1 cellular context compared by ENCODE assay signal in genomic region chr5:473344-474192, GRCh38.
TF ChIP-seq lines count a peak whose summit lies in the region.

No MANE protein-coding gene starts in this region.

TF ChIP-seq in GM12878, 131 proteins besides CTCF, POLR2A, EP300 and RAD21:
- TF ChIP-seq SUPT20H (IDR thresholded peaks at IDR 0.05; ENCODE audit: borderline replicate concordance, control insufficient read depth, low read depth, low read length) (no peak), MYB (IDR thresholded peaks at IDR 0.05; ENCODE audit: borderline replicate concordance, low read depth, low read length) (no peak), ZNF207 (IDR thresholded peaks at IDR 0.05; ENCODE audit: borderline replicate concordance) (no peak), LARP7 (IDR thresholded peaks at IDR 0.05) (peak; percentile 69), IKZF1 (conservative IDR thresholded peaks at IDR 0.05) (0 out of 2 replicates have a peak, but pooled peaks have one; percentile 31), ZNF384 (IDR thresholded peaks at IDR 0.05; ENCODE audit: borderline replicate concordance, low read depth, low read length) (no peak), NR2F1 (conservative IDR thresholded peaks at IDR 0.05) (peak; percentile 71), REST (IDR thresholded peaks at IDR 0.05; ENCODE audit: low read depth, low read length) (no peak), SMC3 (IDR thresholded peaks at IDR 0.05; ENCODE audit: borderline replicate concordance, low read length) (peak; percentile 2; the same call in 1 of the 2 replicates), MEF2B (IDR thresholded peaks at IDR 0.05; ENCODE audit: partially characterized antibody, poor library complexity, severe bottlenecking) (peak; percentile 60), SMARCA5 (IDR thresholded peaks at IDR 0.05) (0 out of 2 replicates have a peak, but pooled peaks have one; percentile 17), ELK1 (IDR thresholded peaks at IDR 0.05; ENCODE audit: low read depth, low read length) (no peak), HDAC6 (IDR thresholded peaks at IDR 0.05; ENCODE audit: unreplicated experiment) (peak; percentile 52), BACH1 (IDR thresholded peaks at IDR 0.05; ENCODE audit: borderline replicate concordance) (peak; percentile 70)
- TF ChIP-seq, protein P1, sequence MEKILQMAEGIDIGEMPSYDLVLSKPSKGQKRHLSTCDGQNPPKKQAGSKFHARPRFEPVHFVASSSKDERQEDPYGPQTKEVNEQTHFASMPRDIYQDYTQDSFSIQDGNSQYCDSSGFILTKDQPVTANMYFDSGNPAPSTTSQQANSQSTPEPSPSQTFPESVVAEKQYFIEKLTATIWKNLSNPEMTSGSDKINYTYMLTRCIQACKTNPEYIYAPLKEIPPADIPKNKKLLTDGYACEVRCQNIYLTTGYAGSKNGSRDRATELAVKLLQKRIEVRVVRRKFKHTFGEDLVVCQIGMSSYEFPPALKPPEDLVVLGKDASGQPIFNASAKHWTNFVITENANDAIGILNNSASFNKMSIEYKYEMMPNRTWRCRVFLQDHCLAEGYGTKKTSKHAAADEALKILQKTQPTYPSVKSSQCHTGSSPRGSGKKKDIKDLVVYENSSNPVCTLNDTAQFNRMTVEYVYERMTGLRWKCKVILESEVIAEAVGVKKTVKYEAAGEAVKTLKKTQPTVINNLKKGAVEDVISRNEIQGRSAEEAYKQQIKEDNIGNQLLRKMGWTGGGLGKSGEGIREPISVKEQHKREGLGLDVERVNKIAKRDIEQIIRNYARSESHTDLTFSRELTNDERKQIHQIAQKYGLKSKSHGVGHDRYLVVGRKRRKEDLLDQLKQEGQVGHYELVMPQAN (conservative IDR thresholded peaks at IDR 0.05) = peak; percentile 61
TF ChIP-seq in GM12878: peak in this region for 9.
